25 cellular contexts compared by ENCODE assay signal in the genomic region with DNA sequence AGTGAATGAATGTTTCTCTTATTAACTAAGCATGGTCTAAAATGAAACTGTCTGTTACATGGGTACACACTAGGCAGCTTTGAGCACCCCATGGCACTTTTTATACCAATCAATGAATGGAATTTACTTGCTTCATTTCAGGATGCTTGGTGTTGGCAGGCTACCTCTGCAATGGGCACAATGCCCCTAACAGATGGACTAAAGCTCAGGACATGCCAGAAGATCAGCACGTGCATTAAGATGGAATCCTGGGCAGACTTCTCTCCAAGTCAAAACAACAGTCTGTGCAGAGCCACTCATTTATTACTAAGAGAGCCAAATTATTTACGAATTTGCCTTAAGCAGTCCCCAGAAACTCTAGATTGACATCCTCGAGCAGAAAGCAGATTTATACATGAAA. TPM values are rescaled to one million over a fixed set of nuclear protein-coding genes. Genes with fewer than 3 reads are reported as not detected.
"Had no signal": no experiment of that assay in that cellular context is flagged by ENCODE, and none has a peak within 500 bp of the region (broad histone marks: within the 10 kb centered on the region; RNA-seq: fewer than 3 reads in every experiment).

No MANE protein-coding gene starts in this region.

- H3K4me3 Mint-ChIP-seq: activated CD4-positive, alpha-beta memory T cell treated with anti-CD3 and anti-CD28 coated beads, Interleukin-2, amount 10 ng/mL, durations not matched to agents 7 days and 5 days; activated naive CD8-positive, alpha-beta T cell treated with anti-CD3 and anti-CD28 coated beads, Interleukin-2, amount 10 ng/mL, durations not matched to agents 7 days and 5 days; activated T-helper 1 cell treated with anti-CD3 and anti-CD28 coated beads, Interleukin-12 subunit alpha, Interleukin-12 subunit beta, Interleukin-2, Interleukin-4 antibody, amounts not matched to agents 30 ng/mL and 10 ng/mL and 1 ng/mL, durations not matched to agents 14 hours and 24 hours and 36 hours; neural progenitor cell; WTC11 had no signal

- H3K27me3 Mint-ChIP-seq: activated CD4-positive, alpha-beta memory T cell treated with anti-CD3 and anti-CD28 coated beads, Interleukin-2, amount 10 ng/mL, durations not matched to agents 7 days and 5 days; activated naive CD8-positive, alpha-beta T cell treated with anti-CD3 and anti-CD28 coated beads, Interleukin-2, amount 10 ng/mL, durations not matched to agents 7 days and 5 days had no signal

- H3K27me3 ChIP-seq: gastroesophageal sphincter, heart left ventricle, left lung, neural progenitor cell, stomach, upper lobe of right lung had no signal

- H3K27ac ChIP-seq: coronary artery, gastroesophageal sphincter, heart left ventricle, left lung, neural progenitor cell, psoas muscle, stomach, thoracic aorta, upper lobe of right lung had no signal

- H3K27ac Mint-ChIP-seq: activated naive CD8-positive, alpha-beta T cell treated with anti-CD3 and anti-CD28 coated beads, Interleukin-2, amount 10 ng/mL, durations not matched to agents 7 days and 5 days; activated T-helper 1 cell treated with anti-CD3 and anti-CD28 coated beads, Interleukin-12 subunit alpha, Interleukin-12 subunit beta, Interleukin-2, Interleukin-4 antibody, amounts not matched to agents 30 ng/mL and 10 ng/mL and 1 ng/mL, durations not matched to agents 14 hours and 24 hours and 36 hours; neural progenitor cell; WTC11 had no signal

- H3K4me3 ChIP-seq: coronary artery, gastroesophageal sphincter, heart left ventricle, left lung, neural progenitor cell, psoas muscle, stomach, thoracic aorta, upper lobe of right lung had no signal

- ATAC-seq: gastroesophageal sphincter, heart left ventricle, left lung, right cardiac atrium, upper lobe of right lung, WTC11 had no signal

- H3K9me3 ChIP-seq: gastroesophageal sphincter, left lung, psoas muscle, stomach, thoracic aorta, upper lobe of right lung had no signal

- H3K9me3 Mint-ChIP-seq: activated CD4-positive, alpha-beta memory T cell treated with anti-CD3 and anti-CD28 coated beads, Interleukin-2, amount 10 ng/mL, durations not matched to agents 7 days and 5 days; activated naive CD8-positive, alpha-beta T cell treated with anti-CD3 and anti-CD28 coated beads, Interleukin-2, amount 10 ng/mL, durations not matched to agents 7 days and 5 days; activated T-helper 1 cell treated with anti-CD3 and anti-CD28 coated beads, Interleukin-12 subunit alpha, Interleukin-12 subunit beta, Interleukin-2, Interleukin-4 antibody, amounts not matched to agents 30 ng/mL and 10 ng/mL and 1 ng/mL, durations not matched to agents 14 hours and 24 hours and 36 hours; neural progenitor cell; WTC11 had no signal

- H3K4me1 ChIP-seq: gastroesophageal sphincter, heart left ventricle, left lung, neural progenitor cell, psoas muscle, upper lobe of right lung had no signal

- H3K4me1 Mint-ChIP-seq: activated CD4-positive, alpha-beta memory T cell treated with anti-CD3 and anti-CD28 coated beads, Interleukin-2, amount 10 ng/mL, durations not matched to agents 7 days and 5 days; activated naive CD8-positive, alpha-beta T cell treated with anti-CD3 and anti-CD28 coated beads, Interleukin-2, amount 10 ng/mL, durations not matched to agents 7 days and 5 days; neural progenitor cell; WTC11 had no signal

- DNase-seq: activated CD4-positive, alpha-beta memory T cell treated with anti-CD3 and anti-CD28 coated beads, Interleukin-2, amount 10 ng/mL, durations not matched to agents 7 days and 5 days; activated CD4-positive, alpha-beta T cell treated with anti-CD3 and anti-CD28 coated beads for 4 hours; activated CD8-positive, alpha-beta memory T cell treated with anti-CD3 and anti-CD28 coated beads, Interleukin-2, amount 50 U/mL, for 4 hours; activated naive CD8-positive, alpha-beta T cell treated with anti-CD3 and anti-CD28 coated beads, Interleukin-2, amount 10 ng/mL, durations not matched to agents 7 days and 5 days; amygdala; heart left ventricle; left lung; psoas muscle; right cardiac atrium; stimulated activated CD4-positive, alpha-beta T cell treated with anti-CD3 and anti-CD28 coated beads, Interleukin-2, amount 100 ng/mL, for 48 hours; stomach; SW 1271; upper lobe of right lung had no signal

RNA-seq across cellular contexts. Expression of gene SCML4, which starts 55.8 kb away (rescaled TPM):
- total RNA-seq: cardiac septum, kidney epithelial cell, lung microvascular endothelial cell, myocyte, osteoblast, skeletal muscle tissue, WTC11 had no signal
